Comparison of ENCODE assay signal across 19 cellular contexts in the genomic region with DNA sequence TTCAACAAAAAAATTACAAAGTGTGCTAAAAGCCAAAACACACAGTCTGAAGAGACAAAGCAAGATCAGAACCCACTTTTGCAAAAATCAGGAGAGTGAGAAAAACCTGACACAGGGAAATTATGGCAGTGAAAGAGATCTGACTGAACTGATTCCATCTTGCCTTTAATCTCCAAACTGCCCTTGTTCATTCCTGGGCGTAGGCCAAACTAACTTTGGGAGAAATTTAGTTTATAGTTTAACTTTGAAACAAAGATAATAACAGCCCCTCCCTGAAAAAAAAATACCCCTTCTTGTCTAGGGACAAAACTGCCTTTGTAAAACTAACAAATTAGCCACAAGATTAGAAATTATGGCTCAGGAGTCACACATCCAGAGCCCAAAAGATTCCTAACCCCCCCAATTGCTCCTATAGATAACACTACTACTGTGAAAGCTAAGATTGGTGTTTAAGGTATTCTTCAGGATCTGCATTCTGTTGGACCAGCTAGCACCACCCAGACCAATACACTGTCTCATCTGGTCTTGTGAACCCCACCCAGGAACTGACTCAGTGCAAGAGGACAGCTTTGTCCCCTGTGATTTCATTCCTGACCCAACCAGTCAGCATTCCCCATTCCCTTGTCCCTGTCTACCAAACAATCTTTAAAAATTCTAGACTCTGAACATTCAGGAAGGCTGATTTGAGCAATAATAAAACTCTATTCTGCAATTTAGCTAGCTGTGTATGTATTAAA.
DNase-seq lines count a peak whose midpoint lies in the region; FAIRE-seq and TF ChIP-seq lines count a peak whose summit lies in the region.
"Had no signal": no experiment of that assay in that cellular context is flagged by ENCODE, and none has a peak within 500 bp of the region (broad histone marks: within the 10 kb centered on the region; RNA-seq: fewer than 3 reads in every experiment).

No MANE protein-coding gene starts in this region.

- H3K27me3 Mint-ChIP-seq in HFFc6 (ENCODE audit: insufficient read depth): no peaks in the 10 kb centered on the region

- no peaks in the 10 kb centered on the region for H3K27me3 ChIP-seq in bronchial epithelial cell (ENCODE audit: control insufficient read depth, insufficient read depth, low read length)
- H3K27me3 ChIP-seq: cardiac muscle cell, heart right ventricle, testis had no signal

- H3K36me3 Mint-ChIP-seq in HFFc6 (ENCODE audit: low read depth): no peaks in the 10 kb centered on the region

- H3K4me1 Mint-ChIP-seq in HFFc6 (ENCODE audit: low read depth): peaks cover 18% of the 10 kb centered on the region
- H3K4me1 Mint-ChIP-seq: activated T-helper 17 cell treated with anti-CD3 and anti-CD28 coated beads, Interleukin-2, amount 50 U/mL, for 72 hours had no signal

- H3K4me3 Mint-ChIP-seq in HFFc6: no peak overlapping the region
- H3K4me3 Mint-ChIP-seq: activated T-helper 17 cell treated with anti-CD3 and anti-CD28 coated beads, Interleukin-2, amount 50 U/mL, for 72 hours; CD4-positive, alpha-beta T cell had no signal

- no peak for FAIRE-seq in bronchial epithelial cell (lab: Jason Lieb, UNC)
- FAIRE-seq: GM19239, kidney had no signal

- H3K27ac Mint-ChIP-seq in HFFc6: peak overlapping the region; percentile 23; the same call in 1 of the 2 replicates
- H3K27ac Mint-ChIP-seq: activated T-helper 17 cell treated with anti-CD3 and anti-CD28 coated beads, Interleukin-2, amount 50 U/mL, for 72 hours; CD4-positive, alpha-beta T cell had no signal

- DNase-seq in AG08395 (ENCODE audit: low spot score) (peak; percentile 38), HFFc6 (peak; percentile 10), bronchial epithelial cell (ENCODE audit: low read depth) (peak; percentile 58), kidney tubule cell (ENCODE audit: low spot score) (peak; percentile 30), OCI-M2 (lab: John Stamatoyannopoulos, UW; ENCODE audit: unreplicated experiment) (no peak), iPS-NIHi11 (ENCODE audit: low spot score) (no peak)
- DNase-seq in stimulated activated CD4-positive, alpha-beta T cell treated with anti-CD3 and anti-CD28 coated beads, Interleukin-1b, Interleukin-23, amount 100 ng/mL, for 48 hours: no peak
- no peak for DNase-seq in stimulated activated CD8-positive, alpha-beta memory T cell treated with anti-CD3 and anti-CD28 coated beads, Interleukin-4, amount 100 ng/mL, for 48 hours
- DNase-seq: CD4-positive, alpha-beta T cell; DMS79; heart right ventricle; Karpas-422; kidney; NCI-H1105 treated with DMSO at 0.1 percent for 48 hours; NCI-H526; testis had no signal

- H3K9me3 Mint-ChIP-seq in HFFc6: no peaks in the 10 kb centered on the region
- H3K9me3 Mint-ChIP-seq: activated T-helper 17 cell treated with anti-CD3 and anti-CD28 coated beads, Interleukin-2, amount 50 U/mL, for 72 hours; CD4-positive, alpha-beta T cell had no signal

- no peaks in the 10 kb centered on the region for H3K36me3 ChIP-seq in bronchial epithelial cell (ENCODE audit: control insufficient read depth, insufficient read depth, low read length)
- H3K36me3 ChIP-seq: cardiac muscle cell, heart right ventricle had no signal

- no peak overlapping the region for H3K4me3 ChIP-seq in bronchial epithelial cell (ENCODE audit: low read depth, low read length)
- H3K4me3 ChIP-seq: cardiac muscle cell, heart right ventricle, testis had no signal

- TF ChIP-seq CTCF in HFFc6 (IDR thresholded peaks at IDR 0.05) (no peak), bronchial epithelial cell (IDR thresholded peaks at IDR 0.05; ENCODE audit: insufficient read depth, low read length, severe bottlenecking) (no peak)

Comparison
In these comparisons a context has a peak if more than half of its experiments do, and no peak if none do; other contexts are left out.
1. DNase-seq: peak in AG08395 (single experiment), HFFc6 (single experiment), bronchial epithelial cell (single experiment) and kidney tubule cell (single experiment); none in OCI-M2 (single experiment), stimulated activated CD4-positive, alpha-beta T cell treated with anti-CD3 and anti-CD28 coated beads, Interleukin-1b, Interleukin-23, amount 100 ng/mL, for 48 hours (single experiment), iPS-NIHi11 (single experiment) and stimulated activated CD8-positive, alpha-beta memory T cell treated with anti-CD3 and anti-CD28 coated beads, Interleukin-4, amount 100 ng/mL, for 48 hours (single experiment).